Comparison of ENCODE assay signal across 9 cellular contexts in the genomic region with DNA sequence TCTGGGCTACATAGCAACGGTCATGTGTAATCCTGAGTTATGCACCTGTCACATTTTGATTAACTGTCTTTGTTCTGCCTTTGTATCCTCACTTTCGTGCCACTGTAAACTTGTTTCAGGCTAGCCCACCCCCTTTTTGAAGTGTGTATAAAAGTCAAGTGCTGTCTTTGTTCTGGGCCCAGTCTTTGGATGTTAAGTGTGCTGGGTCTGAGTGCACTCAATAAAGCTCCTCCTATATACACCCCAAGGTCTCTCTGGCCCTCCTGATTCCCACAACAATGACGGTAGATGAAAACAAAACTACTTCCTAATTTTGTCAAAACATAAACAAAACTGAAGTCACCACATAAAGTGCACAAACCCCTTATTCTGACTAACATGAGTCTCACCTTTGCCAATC.
"Had no signal": no experiment of that assay in that cellular context is flagged by ENCODE, and none has a peak within 500 bp of the region (broad histone marks: within the 10 kb centered on the region; RNA-seq: fewer than 3 reads in every experiment).

No MANE protein-coding gene starts in this region.

- FAIRE-seq: HTR-8/SVneo had no signal

- H3K4me2 ChIP-seq: KMS-11 had no signal

- H3K27ac ChIP-seq: GM23248, KMS-11 had no signal

- H3K4me3 ChIP-seq: GM23248, HAP-1 had no signal

- H2AFZ ChIP-seq: GM23248 had no signal

- H3K9ac ChIP-seq: GM23248, KMS-11 had no signal

- ATAC-seq: HCT116 had no signal

- H3K36me3 ChIP-seq: HAP-1 had no signal

- H3K4me1 ChIP-seq: HAP-1 had no signal

- DNase-seq: GM23248, GOT3, H7, IMR-90, KBM-7 had no signal
